Comparison of ENCODE assay signal across 1 cellular context in the genomic region with DNA sequence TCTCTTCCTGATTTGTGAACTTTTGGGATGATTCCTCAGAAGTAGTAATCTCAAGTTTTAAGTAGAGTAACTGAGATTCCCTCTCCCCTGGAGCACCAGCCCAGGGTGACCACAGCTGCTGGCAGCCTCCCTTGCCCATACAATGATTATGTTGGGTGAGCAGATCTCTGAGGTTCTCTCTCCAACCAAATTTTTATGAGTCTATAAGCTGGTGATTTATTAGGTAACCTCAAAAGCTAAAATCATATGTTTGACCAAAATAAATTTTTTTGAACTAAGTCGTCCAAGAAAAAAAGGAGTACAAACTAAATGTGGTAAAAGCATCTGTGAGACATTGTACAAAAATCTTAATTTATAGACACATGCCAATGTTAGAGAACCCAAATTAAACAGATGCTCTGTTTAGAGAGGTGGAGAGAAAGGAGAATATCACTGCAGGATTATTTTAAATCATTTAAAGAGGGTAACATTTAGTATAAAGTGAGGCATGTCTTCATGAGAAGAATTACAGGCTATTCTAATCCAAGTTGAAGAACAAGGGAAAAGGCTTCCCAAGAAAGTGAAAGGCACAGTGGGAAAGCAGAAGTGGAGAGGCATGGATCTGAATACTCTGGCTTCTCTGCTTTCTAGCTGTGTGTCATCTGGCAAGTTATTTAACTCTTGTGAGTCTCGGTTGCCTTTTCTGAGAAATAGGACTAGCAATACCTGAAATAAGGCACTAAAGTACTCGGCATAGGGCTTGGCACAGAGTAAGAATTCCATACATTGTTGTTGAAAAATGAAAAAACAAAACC.
TF ChIP-seq lines count a peak whose summit lies in the region.

No MANE protein-coding gene starts in this region.

TF ChIP-seq in H1, 55 proteins besides CTCF, POLR2A, EP300 and RAD21:
- no peak for TF ChIP-seq SUZ12 (IDR thresholded peaks at IDR 0.05; ENCODE audit: low read length)
- no peak for TF ChIP-seq BRCA1 (IDR thresholded peaks at IDR 0.05; ENCODE audit: low read depth, low read length)
- TF ChIP-seq BACH1 (IDR thresholded peaks at IDR 0.05; ENCODE audit: low read length): no peak
- TF ChIP-seq, protein P1, sequence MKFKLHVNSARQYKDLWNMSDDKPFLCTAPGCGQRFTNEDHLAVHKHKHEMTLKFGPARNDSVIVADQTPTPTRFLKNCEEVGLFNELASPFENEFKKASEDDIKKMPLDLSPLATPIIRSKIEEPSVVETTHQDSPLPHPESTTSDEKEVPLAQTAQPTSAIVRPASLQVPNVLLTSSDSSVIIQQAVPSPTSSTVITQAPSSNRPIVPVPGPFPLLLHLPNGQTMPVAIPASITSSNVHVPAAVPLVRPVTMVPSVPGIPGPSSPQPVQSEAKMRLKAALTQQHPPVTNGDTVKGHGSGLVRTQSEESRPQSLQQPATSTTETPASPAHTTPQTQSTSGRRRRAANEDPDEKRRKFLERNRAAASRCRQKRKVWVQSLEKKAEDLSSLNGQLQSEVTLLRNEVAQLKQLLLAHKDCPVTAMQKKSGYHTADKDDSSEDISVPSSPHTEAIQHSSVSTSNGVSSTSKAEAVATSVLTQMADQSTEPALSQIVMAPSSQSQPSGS (IDR thresholded peaks at IDR 0.05; ENCODE audit: low read length): no peak
- no peak for TF ChIP-seq SRF (IDR thresholded peaks at IDR 0.05; ENCODE audit: low read depth, low read length)
- no peak for TF ChIP-seq JUN (IDR thresholded peaks at IDR 0.05; ENCODE audit: low read depth, low read length)
- no peak for TF ChIP-seq SIN3A (conservative IDR thresholded peaks at IDR 0.05 in 1 of 2, IDR thresholded peaks at IDR 0.05 in 1 of 2; ENCODE audit: low read depth in 1 of 2, low read length in 2 of 2)
- TF ChIP-seq EGR1 (IDR thresholded peaks at IDR 0.05; ENCODE audit: borderline replicate concordance, low read depth, low read length): no peak
- TF ChIP-seq TEAD4 (IDR thresholded peaks at IDR 0.05; ENCODE audit: low read depth, low read length): no peak
